1 cellular context compared by ENCODE assay signal in genomic region chr17:28659497-28659881, GRCh38.
A peak's percentile ranks its signal among the peaks of the same experiment; 100 is the strongest.
TF ChIP-seq lines count a peak whose summit lies in the region.

No MANE protein-coding gene starts in this region.

TF ChIP-seq in K562, 482 proteins besides CTCF, POLR2A, EP300 and RAD21:
- peak; percentile 37; the same call in 1 of the 2 replicates for TF ChIP-seq RBFOX2 (IDR thresholded peaks at IDR 0.05; ENCODE audit: low read depth, low read length)
TF ChIP-seq in K562: peak in this region for 1; not testable (repeated sequence) for 481.
